In genomic region chr3:80586338-80586737, GRCh38 we compare ENCODE assay signal across 22 cellular contexts.
DNase-seq lines count a peak whose midpoint lies in the region; ATAC-seq, FAIRE-seq and TF ChIP-seq lines count a peak whose summit lies in the region.
"Had no signal": no experiment of that assay in that cellular context is flagged by ENCODE, and none has a peak within 500 bp of the region (broad histone marks: within the 10 kb centered on the region; RNA-seq: fewer than 3 reads in every experiment).

No MANE protein-coding gene starts in this region.

- no peak overlapping the region for H2BK12ac ChIP-seq in H1 (ENCODE audit: low read depth, low read length)

- H3K27ac ChIP-seq in HepG2 (ENCODE audit: extremely low read length, insufficient read depth, low read length): no peak overlapping the region
- H3K27ac ChIP-seq in right lobe of liver: no peak overlapping the region
- no peak overlapping the region for H3K27ac ChIP-seq in PC-9
- H3K27ac ChIP-seq in H1 (ENCODE audit: low read depth, low read length): no peak overlapping the region
- no peak overlapping the region for H3K27ac ChIP-seq in aorta (ENCODE audit: low read depth in 1 of 2, low read length in 2 of 2)
- H3K27ac ChIP-seq: 22Rv1; A549; BLaER1 treated with 17β-estradiol and CSF1 and Interleukin-3, amounts not matched to agents 10 nM and 100 nM; C4-2B had no signal

- no peak overlapping the region for H4K91ac ChIP-seq in H1 (replicated peaks; ENCODE audit: insufficient read length, low read length)

- no peak overlapping the region for H3K18ac ChIP-seq in H1 (ENCODE audit: extremely low read depth, low read length)

- H4K20me1 ChIP-seq in HepG2 (ENCODE audit: insufficient read depth, low read length) (no peaks in the 10 kb centered on the region), PC-9 (ENCODE audit: insufficient read depth) (no peaks in the 10 kb centered on the region), H1 (replicated peaks in 1 of 2; ENCODE audit: control insufficient read depth in 1 of 2, insufficient read depth in 2 of 2, low read length in 2 of 2) (no peaks in the 10 kb centered on the region)
- H4K20me1 ChIP-seq: BLaER1 treated with 17β-estradiol and CSF1 and Interleukin-3, amounts not matched to agents 10 nM and 100 nM had no signal

- H3K4me1 ChIP-seq in HepG2 (ENCODE audit: insufficient read depth, low read length) (no peaks in the 10 kb centered on the region), right lobe of liver (no peaks in the 10 kb centered on the region), PC-9 (replicated peaks; ENCODE audit: insufficient read depth) (no peaks in the 10 kb centered on the region), H1 (replicated peaks in 1 of 4; ENCODE audit: control insufficient read depth in 3 of 4, insufficient read depth in 4 of 4, low read length in 3 of 4) (no peaks in the 10 kb centered on the region), aorta (ENCODE audit: control insufficient read depth in 1 of 2, insufficient read depth in 2 of 2, low read length in 2 of 2) (no peaks in the 10 kb centered on the region)
- H3K4me1 ChIP-seq: A549; BLaER1 treated with 17β-estradiol and CSF1 and Interleukin-3, amounts not matched to agents 10 nM and 100 nM; Caco-2 had no signal

- H3K4me3 ChIP-seq in HepG2 (replicated peaks in 1 of 3; ENCODE audit: insufficient read depth in 1 of 3, low read depth in 2 of 3, low read length in 3 of 3) (no peak overlapping the region), right lobe of liver (no peak overlapping the region), PC-9 (no peak overlapping the region), H1 (ENCODE audit: extremely low read depth in 1 of 4, insufficient read depth in 2 of 4, low read depth in 3 of 4, low read length in 4 of 4) (no peak overlapping the region), aorta (ENCODE audit: low read length in 2 of 2) (no peak overlapping the region)
- H3K4me3 ChIP-seq: A549; BLaER1 treated with 17β-estradiol and CSF1 and Interleukin-3, amounts not matched to agents 10 nM and 100 nM had no signal

- no peaks in the 10 kb centered on the region for H3K79me1 ChIP-seq in H1 (ENCODE audit: low read depth, low read length)

- H2AFZ ChIP-seq in HepG2 (ENCODE audit: low read length): no peak overlapping the region
- peak overlapping the region; percentile 23; the same call in 1 of the 2 replicates for H2AFZ ChIP-seq in PC-9
- H2AFZ ChIP-seq in H1 (ENCODE audit: low read length): no peak overlapping the region

- ATAC-seq in HepG2 (no peak), right lobe of liver (no peak), sciatic nerve (no peak), aorta (ENCODE audit: low FRiP score) (no peak)
- ATAC-seq in stimulated activated naive CD8-positive, alpha-beta T cell treated with anti-CD3 and anti-CD28 coated beads, Interleukin-15, amount 100 ng/mL, for 72 hours: no peak
- ATAC-seq: A549; CD8-positive, alpha-beta T cell had no signal

- 56% methylated on average over 2 of the region's 2 CpGs for WGBS in HepG2 (ENCODE audit: low lambda C conversion rate)
- 60% methylated on average over 1 of the region's 2 CpGs for WGBS in right lobe of liver (ENCODE audit: insufficient coverage, low coverage, low lambda C conversion rate, missing lambda C conversion rate)
- 92% methylated on average over 2 of the region's 2 CpGs; no CpG with 5 or more reads in 1 of the 2 experiments for WGBS in H1 (ENCODE audit: extremely low coverage in 1 of 2, insufficient coverage in 1 of 2, insufficient read length in 1 of 2, insufficient replicate concordance in 2 of 2, low coverage in 1 of 2, low lambda C conversion rate in 2 of 2, missing lambda C conversion rate in 1 of 2), 2 experiments
- WGBS in aorta, 2 donors: 75 to 78% methylated on average over 2 of the region's 2 CpGs

- H3K4ac ChIP-seq in H1 (replicated peaks; ENCODE audit: insufficient read length, low read depth, low read length): no peak overlapping the region

- H3K9ac ChIP-seq in HepG2 (ENCODE audit: insufficient read depth, low read depth, low read length) (no peak overlapping the region), H1 (replicated peaks in 1 of 4; ENCODE audit: extremely low read depth in 1 of 4, low read depth in 3 of 4, low read length in 3 of 4) (no peak overlapping the region)
- H3K9ac ChIP-seq: BLaER1 treated with 17β-estradiol and CSF1 and Interleukin-3, amounts not matched to agents 10 nM and 100 nM had no signal

- in situ Hi-C loops in HepG2 (cut with HindIII; ENCODE audit: extremely low pct_ligation_motif_present, low pct_unique_long_range_greater_than_20kb): no loop called here

- POLR2A ChIA-PET in HepG2 (lab: Yijun Ruan, JAX) (no interaction called here), PC-9 (lab: Charles Lee; ENCODE audit: unreplicated experiment) (no interaction called here), H1 (lab: Charles Lee; ENCODE audit: partially characterized antibody) (interaction anchor here (0.6 kb wide), 1 partner anchor 1120 kb away, joined by 3 read pairs; no protein-coding TSS in a partner anchor)

- TF ChIP-seq RAD21 in HepG2 (CRISPR knock-in tag; IDR thresholded peaks at IDR 0.05): no peak
- TF ChIP-seq RAD21 in H1 (IDR thresholded peaks at IDR 0.05 in 1 of 2, conservative IDR thresholded peaks at IDR 0.05 in 1 of 2; ENCODE audit: low read depth in 2 of 2, low read length in 2 of 2): no peak

- TF ChIP-seq POLR2A in HepG2 (IDR thresholded peaks at IDR 0.05; ENCODE audit: insufficient read depth in 1 of 2, low read depth in 2 of 2, low read length in 2 of 2): no peak
- TF ChIP-seq POLR2A in right lobe of liver (IDR thresholded peaks at IDR 0.05): no peak
- TF ChIP-seq POLR2A in H1 (IDR thresholded peaks at IDR 0.05; ENCODE audit: control extremely low read depth in 1 of 2, low read depth in 2 of 2, low read length in 2 of 2): no peak

- no peaks in the 10 kb centered on the region for H3K9me3 Mint-ChIP-seq in stimulated activated naive CD8-positive, alpha-beta T cell treated with anti-CD3 and anti-CD28 coated beads, Interleukin-15, amount 100 ng/mL, for 72 hours
- H3K9me3 Mint-ChIP-seq: CD4-positive, alpha-beta T cell; CD8-positive, alpha-beta T cell had no signal

- H3K27me3 ChIP-seq in HepG2 (ENCODE audit: control insufficient read depth in 1 of 2, insufficient read depth in 2 of 2, low read length in 2 of 2) (no peaks in the 10 kb centered on the region), right lobe of liver (no peaks in the 10 kb centered on the region), PC-9 (ENCODE audit: insufficient read depth, low read depth) (no peaks in the 10 kb centered on the region), H1 (replicated peaks in 1 of 4; ENCODE audit: control insufficient read depth in 3 of 4, extremely low read depth in 1 of 4, insufficient read depth in 3 of 4, low read length in 3 of 4) (no peaks in the 10 kb centered on the region), aorta (ENCODE audit: control insufficient read depth in 1 of 2, insufficient read depth in 2 of 2, low read length in 1 of 2) (no peaks in the 10 kb centered on the region)
- H3K27me3 ChIP-seq: BLaER1 treated with 17β-estradiol and CSF1 and Interleukin-3, amounts not matched to agents 10 nM and 100 nM had no signal

- H4K8ac ChIP-seq in H1 (ENCODE audit: extremely low read depth, insufficient read depth, low read length): no peak overlapping the region

- intact Hi-C loops in HepG2 (cut with micrococcal nuclease; ENCODE audit: unreplicated experiment) (no loop called here), right lobe of liver (cut with DNase I) (no loop called here), PC-9 (cut with micrococcal nuclease; ENCODE audit: unreplicated experiment) (no loop called here), sciatic nerve (cut with DNase I) (no loop called here), aorta (cut with DNase I) (no loop called here)

- DNase-seq in HepG2 (ENCODE audit: low spot score) (no peak), right lobe of liver (no peak), PC-9 (no peak), H1 (ENCODE audit: low read depth in 1 of 2, low spot score in 2 of 2) (no peak), sciatic nerve (ENCODE audit: low spot score) (no peak), aorta (no peak)
- no peak for DNase-seq in stimulated activated naive CD8-positive, alpha-beta T cell treated with anti-CD3 and anti-CD28 coated beads, Interleukin-15, amount 100 ng/mL, for 72 hours
- DNase-seq: AML-193; Caco-2; Calu3; CD4-positive, alpha-beta T cell; CD8-positive, alpha-beta T cell; DMS79 treated with DMSO at 0.1 percent for 48 hours; GF-D8 had no signal

- H4K5ac ChIP-seq in H1 (ENCODE audit: insufficient read length, low read depth, low read length): no peak overlapping the region

- no peak overlapping the region for H3K27ac Mint-ChIP-seq in stimulated activated naive CD8-positive, alpha-beta T cell treated with anti-CD3 and anti-CD28 coated beads, Interleukin-15, amount 100 ng/mL, for 72 hours
- H3K27ac Mint-ChIP-seq: B cell; CD4-positive, alpha-beta T cell; CD8-positive, alpha-beta T cell had no signal

- no peak overlapping the region for H3K4me3 Mint-ChIP-seq in stimulated activated naive CD8-positive, alpha-beta T cell treated with anti-CD3 and anti-CD28 coated beads, Interleukin-15, amount 100 ng/mL, for 72 hours
- H3K4me3 Mint-ChIP-seq: B cell; CD4-positive, alpha-beta T cell; CD8-positive, alpha-beta T cell had no signal

- no peak for TF ChIP-seq EP300 in HepG2 (IDR thresholded peaks at IDR 0.05; ENCODE audit: low read depth in 2 of 2, low read length in 2 of 2)
- no peak for TF ChIP-seq EP300 in HepG2 (CRISPR knock-in tag; IDR thresholded peaks at IDR 0.05; ENCODE audit: borderline replicate concordance)
- TF ChIP-seq EP300 in H1 (IDR thresholded peaks at IDR 0.05; ENCODE audit: borderline replicate concordance in 1 of 2, low read depth in 2 of 2, low read length in 2 of 2): no peak

- no peak overlapping the region for H2AK5ac ChIP-seq in H1 (ENCODE audit: low read depth, low read length)

- no peaks in the 10 kb centered on the region for H3K9me3 ChIP-seq in HepG2 (ENCODE audit: low read length)
- H3K9me3 ChIP-seq in right lobe of liver: no peaks in the 10 kb centered on the region
- no peaks in the 10 kb centered on the region for H3K9me3 ChIP-seq in PC-9 (ENCODE audit: insufficient read depth, low read depth)
- no peaks in the 10 kb centered on the region for H3K9me3 ChIP-seq in H1 (ENCODE audit: insufficient read depth in 2 of 2, low read depth in 1 of 2, low read length in 1 of 2)
- H3K9me3 ChIP-seq in aorta (ENCODE audit: control insufficient read depth, low read length): no peaks in the 10 kb centered on the region
- H3K9me3 ChIP-seq: BLaER1 treated with 17β-estradiol and CSF1 and Interleukin-3, amounts not matched to agents 10 nM and 100 nM; Caco-2 had no signal

- no peak overlapping the region for H3K14ac ChIP-seq in H1 (ENCODE audit: insufficient read length)

- no peaks in the 10 kb centered on the region for H3K23me2 ChIP-seq in H1 (ENCODE audit: low read depth, low read length)

- H2BK20ac ChIP-seq in H1 (ENCODE audit: low read length): no peak overlapping the region

- CTCF ChIA-PET in HepG2 (lab: Yijun Ruan, JAX; ENCODE audit: low intra/inter-chr PET ratio, low total read pairs): no interaction called here
- CTCF ChIA-PET in PC-9 (lab: Charles Lee): no interaction called here
- CTCF ChIA-PET in H1 (lab: Charles Lee; ENCODE audit: partially characterized antibody): no interaction called here

- no peaks in the 10 kb centered on the region for H3K4me1 Mint-ChIP-seq in stimulated activated naive CD8-positive, alpha-beta T cell treated with anti-CD3 and anti-CD28 coated beads, Interleukin-15, amount 100 ng/mL, for 72 hours
- H3K4me1 Mint-ChIP-seq: B cell had no signal

- H2BK5ac ChIP-seq in H1 (ENCODE audit: low read depth, low read length): no peak overlapping the region

- H3K27me3 Mint-ChIP-seq in stimulated activated naive CD8-positive, alpha-beta T cell treated with anti-CD3 and anti-CD28 coated beads, Interleukin-15, amount 100 ng/mL, for 72 hours: no peaks in the 10 kb centered on the region
- H3K27me3 Mint-ChIP-seq: B cell; CD4-positive, alpha-beta T cell had no signal

- no peaks in the 10 kb centered on the region for H3F3A ChIP-seq in PC-9 (ENCODE audit: insufficient read depth, low read depth)

- H3K9me2 ChIP-seq in PC-9 (ENCODE audit: insufficient read depth): no peaks in the 10 kb centered on the region

- no peak for FAIRE-seq in HepG2 (lab: Jason Lieb, UNC)
- FAIRE-seq in H1 (lab: Jason Lieb, UNC): no peak
- FAIRE-seq: D721Med, GM12891, GM19239 had no signal

- H3K36me3 ChIP-seq in HepG2 (replicated peaks in 1 of 2; ENCODE audit: control insufficient read depth in 1 of 2, insufficient read depth in 2 of 2, low read length in 2 of 2): no peaks in the 10 kb centered on the region
- H3K36me3 ChIP-seq in right lobe of liver: no peaks in the 10 kb centered on the region
- no peaks in the 10 kb centered on the region for H3K36me3 ChIP-seq in PC-9 (ENCODE audit: low read depth)
- no peaks in the 10 kb centered on the region for H3K36me3 ChIP-seq in H1 (ENCODE audit: control insufficient read depth in 2 of 4, insufficient read depth in 4 of 4, low read length in 3 of 4)
- H3K36me3 ChIP-seq in aorta (ENCODE audit: control insufficient read depth in 1 of 2, insufficient read depth in 2 of 2, low read length in 1 of 2): no peaks in the 10 kb centered on the region
- H3K36me3 ChIP-seq: BLaER1 treated with 17β-estradiol and CSF1 and Interleukin-3, amounts not matched to agents 10 nM and 100 nM had no signal

- BruUV-seq in HepG2 (replicated peaks; lab: Mats Ljungman, UMichigan) (no TSS peak), PC-9 (replicated peaks; lab: Mats Ljungman, UMichigan) (no TSS peak)

- no peak overlapping the region for H2BK15ac ChIP-seq in H1 (ENCODE audit: low read length)

- H3K4me2 ChIP-seq in HepG2 (ENCODE audit: low read depth, low read length): no peak overlapping the region
- no peak overlapping the region for H3K4me2 ChIP-seq in PC-9
- H3K4me2 ChIP-seq in H1 (ENCODE audit: insufficient read depth in 1 of 2, low read depth in 2 of 2, low read length in 2 of 2): no peak overlapping the region
- H3K4me2 ChIP-seq: A549; BLaER1 treated with 17β-estradiol and CSF1 and Interleukin-3, amounts not matched to agents 10 nM and 100 nM had no signal

- H3K23ac ChIP-seq in H1 (ENCODE audit: insufficient read length): no peak overlapping the region

- TF ChIP-seq CTCF in HepG2 (CRISPR knock-in tag; IDR thresholded peaks at IDR 0.05) (no peak), right lobe of liver (IDR thresholded peaks at IDR 0.05) (no peak), PC-9 (conservative IDR thresholded peaks at IDR 0.05) (no peak), H1 (IDR thresholded peaks at IDR 0.05; ENCODE audit: control extremely low read depth in 1 of 3, insufficient read depth in 1 of 3, low read depth in 1 of 3, low read length in 3 of 3) (no peak)

- no peak overlapping the region for H3K56ac ChIP-seq in H1 (replicated peaks; ENCODE audit: insufficient read length, low read depth, low read length)

- H2BK120ac ChIP-seq in H1 (replicated peaks; ENCODE audit: low read depth, low read length): no peak overlapping the region

- no peaks in the 10 kb centered on the region for H3K79me2 ChIP-seq in HepG2 (ENCODE audit: insufficient read depth, low read length)
- H3K79me2 ChIP-seq in PC-9 (ENCODE audit: low read depth): no peaks in the 10 kb centered on the region
- H3K79me2 ChIP-seq in H1 (ENCODE audit: control insufficient read depth in 1 of 2, insufficient read depth in 2 of 2, low read length in 2 of 2): no peaks in the 10 kb centered on the region

Comparison
In these comparisons a context has a peak if more than half of its experiments do, and no peak if none do; other contexts are left out.
1. Of the 41 proteins assayed by ChIP-seq in both HepG2 and H1: peak only in HepG2: none; only in H1: none; in both: CEBPB; in neither: 40.